ENCODE assay signal across 1 cellular context in the genomic region with DNA sequence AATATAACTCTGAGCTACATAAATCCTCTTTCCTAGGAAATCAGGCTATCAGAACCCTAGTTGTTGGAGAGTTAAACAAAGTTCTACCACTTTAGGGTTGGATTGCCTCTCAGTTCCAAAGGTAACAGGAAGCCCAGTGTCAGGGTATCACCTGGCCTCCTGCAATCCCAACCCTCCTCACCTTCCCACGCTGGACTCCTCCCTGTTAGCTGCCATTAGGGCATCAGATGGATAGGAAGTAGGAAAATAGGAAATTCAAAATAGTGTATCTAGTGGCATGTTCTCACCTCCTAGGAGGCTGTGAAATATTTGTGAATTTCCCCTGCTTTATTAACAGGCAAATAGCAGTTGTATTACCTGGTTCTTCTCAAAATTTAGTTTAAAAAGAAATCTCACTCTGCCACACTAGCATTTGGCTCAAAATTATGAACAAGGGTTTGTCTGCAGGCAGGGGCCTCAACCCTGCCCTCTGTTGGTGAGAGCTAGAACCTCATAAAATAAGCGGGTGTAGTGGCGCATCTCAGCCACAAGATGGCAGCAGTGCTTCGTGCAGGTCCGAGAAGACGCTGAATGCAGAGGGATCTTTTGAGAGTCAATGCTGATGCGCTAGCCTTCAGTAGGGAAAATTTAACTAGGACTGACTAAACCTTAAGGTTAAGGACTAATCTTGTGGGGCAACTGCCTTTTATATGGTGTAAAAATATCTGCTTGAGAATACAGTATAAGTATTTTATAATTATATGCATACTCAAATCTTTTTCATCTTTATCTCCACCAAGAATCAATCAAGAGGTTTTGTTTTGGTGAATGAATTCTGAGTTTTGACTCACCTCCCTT.
TF ChIP-seq lines count a peak whose summit lies in the region.

No MANE protein-coding gene starts in this region.

TF ChIP-seq in K562, 482 proteins besides CTCF, POLR2A, EP300 and RAD21 (continued from another document and continues in another):
- TF ChIP-seq, protein P1, sequence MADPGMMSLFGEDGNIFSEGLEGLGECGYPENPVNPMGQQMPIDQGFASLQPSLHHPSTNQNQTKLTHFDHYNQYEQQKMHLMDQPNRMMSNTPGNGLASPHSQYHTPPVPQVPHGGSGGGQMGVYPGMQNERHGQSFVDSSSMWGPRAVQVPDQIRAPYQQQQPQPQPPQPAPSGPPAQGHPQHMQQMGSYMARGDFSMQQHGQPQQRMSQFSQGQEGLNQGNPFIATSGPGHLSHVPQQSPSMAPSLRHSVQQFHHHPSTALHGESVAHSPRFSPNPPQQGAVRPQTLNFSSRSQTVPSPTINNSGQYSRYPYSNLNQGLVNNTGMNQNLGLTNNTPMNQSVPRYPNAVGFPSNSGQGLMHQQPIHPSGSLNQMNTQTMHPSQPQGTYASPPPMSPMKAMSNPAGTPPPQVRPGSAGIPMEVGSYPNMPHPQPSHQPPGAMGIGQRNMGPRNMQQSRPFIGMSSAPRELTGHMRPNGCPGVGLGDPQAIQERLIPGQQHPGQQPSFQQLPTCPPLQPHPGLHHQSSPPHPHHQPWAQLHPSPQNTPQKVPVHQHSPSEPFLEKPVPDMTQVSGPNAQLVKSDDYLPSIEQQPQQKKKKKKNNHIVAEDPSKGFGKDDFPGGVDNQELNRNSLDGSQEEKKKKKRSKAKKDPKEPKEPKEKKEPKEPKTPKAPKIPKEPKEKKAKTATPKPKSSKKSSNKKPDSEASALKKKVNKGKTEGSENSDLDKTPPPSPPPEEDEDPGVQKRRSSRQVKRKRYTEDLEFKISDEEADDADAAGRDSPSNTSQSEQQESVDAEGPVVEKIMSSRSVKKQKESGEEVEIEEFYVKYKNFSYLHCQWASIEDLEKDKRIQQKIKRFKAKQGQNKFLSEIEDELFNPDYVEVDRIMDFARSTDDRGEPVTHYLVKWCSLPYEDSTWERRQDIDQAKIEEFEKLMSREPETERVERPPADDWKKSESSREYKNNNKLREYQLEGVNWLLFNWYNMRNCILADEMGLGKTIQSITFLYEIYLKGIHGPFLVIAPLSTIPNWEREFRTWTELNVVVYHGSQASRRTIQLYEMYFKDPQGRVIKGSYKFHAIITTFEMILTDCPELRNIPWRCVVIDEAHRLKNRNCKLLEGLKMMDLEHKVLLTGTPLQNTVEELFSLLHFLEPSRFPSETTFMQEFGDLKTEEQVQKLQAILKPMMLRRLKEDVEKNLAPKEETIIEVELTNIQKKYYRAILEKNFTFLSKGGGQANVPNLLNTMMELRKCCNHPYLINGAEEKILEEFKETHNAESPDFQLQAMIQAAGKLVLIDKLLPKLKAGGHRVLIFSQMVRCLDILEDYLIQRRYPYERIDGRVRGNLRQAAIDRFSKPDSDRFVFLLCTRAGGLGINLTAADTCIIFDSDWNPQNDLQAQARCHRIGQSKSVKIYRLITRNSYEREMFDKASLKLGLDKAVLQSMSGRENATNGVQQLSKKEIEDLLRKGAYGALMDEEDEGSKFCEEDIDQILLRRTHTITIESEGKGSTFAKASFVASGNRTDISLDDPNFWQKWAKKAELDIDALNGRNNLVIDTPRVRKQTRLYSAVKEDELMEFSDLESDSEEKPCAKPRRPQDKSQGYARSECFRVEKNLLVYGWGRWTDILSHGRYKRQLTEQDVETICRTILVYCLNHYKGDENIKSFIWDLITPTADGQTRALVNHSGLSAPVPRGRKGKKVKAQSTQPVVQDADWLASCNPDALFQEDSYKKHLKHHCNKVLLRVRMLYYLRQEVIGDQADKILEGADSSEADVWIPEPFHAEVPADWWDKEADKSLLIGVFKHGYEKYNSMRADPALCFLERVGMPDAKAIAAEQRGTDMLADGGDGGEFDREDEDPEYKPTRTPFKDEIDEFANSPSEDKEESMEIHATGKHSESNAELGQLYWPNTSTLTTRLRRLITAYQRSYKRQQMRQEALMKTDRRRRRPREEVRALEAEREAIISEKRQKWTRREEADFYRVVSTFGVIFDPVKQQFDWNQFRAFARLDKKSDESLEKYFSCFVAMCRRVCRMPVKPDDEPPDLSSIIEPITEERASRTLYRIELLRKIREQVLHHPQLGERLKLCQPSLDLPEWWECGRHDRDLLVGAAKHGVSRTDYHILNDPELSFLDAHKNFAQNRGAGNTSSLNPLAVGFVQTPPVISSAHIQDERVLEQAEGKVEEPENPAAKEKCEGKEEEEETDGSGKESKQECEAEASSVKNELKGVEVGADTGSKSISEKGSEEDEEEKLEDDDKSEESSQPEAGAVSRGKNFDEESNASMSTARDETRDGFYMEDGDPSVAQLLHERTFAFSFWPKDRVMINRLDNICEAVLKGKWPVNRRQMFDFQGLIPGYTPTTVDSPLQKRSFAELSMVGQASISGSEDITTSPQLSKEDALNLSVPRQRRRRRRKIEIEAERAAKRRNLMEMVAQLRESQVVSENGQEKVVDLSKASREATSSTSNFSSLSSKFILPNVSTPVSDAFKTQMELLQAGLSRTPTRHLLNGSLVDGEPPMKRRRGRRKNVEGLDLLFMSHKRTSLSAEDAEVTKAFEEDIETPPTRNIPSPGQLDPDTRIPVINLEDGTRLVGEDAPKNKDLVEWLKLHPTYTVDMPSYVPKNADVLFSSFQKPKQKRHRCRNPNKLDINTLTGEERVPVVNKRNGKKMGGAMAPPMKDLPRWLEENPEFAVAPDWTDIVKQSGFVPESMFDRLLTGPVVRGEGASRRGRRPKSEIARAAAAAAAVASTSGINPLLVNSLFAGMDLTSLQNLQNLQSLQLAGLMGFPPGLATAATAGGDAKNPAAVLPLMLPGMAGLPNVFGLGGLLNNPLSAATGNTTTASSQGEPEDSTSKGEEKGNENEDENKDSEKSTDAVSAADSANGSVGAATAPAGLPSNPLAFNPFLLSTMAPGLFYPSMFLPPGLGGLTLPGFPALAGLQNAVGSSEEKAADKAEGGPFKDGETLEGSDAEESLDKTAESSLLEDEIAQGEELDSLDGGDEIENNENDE (IDR thresholded peaks at IDR 0.05; ENCODE audit: low read depth, low read length) = no peak
- TF ChIP-seq POLR2B (IDR thresholded peaks at IDR 0.05; ENCODE audit: low read depth, partially characterized antibody) (no peak), NRF1 (conservative IDR thresholded peaks at IDR 0.05 in 1 of 2, IDR thresholded peaks at IDR 0.05 in 1 of 2) (no peak), CHCHD3 (CRISPR knock-in tag; IDR thresholded peaks at IDR 0.05) (no peak), ATF7 (IDR thresholded peaks at IDR 0.05) (peak; percentile 58; the same call in 1 of the 2 replicates), NONO (IDR thresholded peaks at IDR 0.05; ENCODE audit: low read depth in 2 of 2, low read length in 1 of 2) (no peak; a peak in 1 of 4 replicates), ARID1B (IDR thresholded peaks at IDR 0.05) (no peak), HDGF (IDR thresholded peaks at IDR 0.05) (no peak), ZNF3 (CRISPR knock-in tag; IDR thresholded peaks at IDR 0.05) (no peak), ZNF384 (IDR thresholded peaks at IDR 0.05; ENCODE audit: low read depth, low read length) (no peak), FOXJ3 (CRISPR knock-in tag; IDR thresholded peaks at IDR 0.05) (no peak), NFIX (CRISPR knock-in tag; IDR thresholded peaks at IDR 0.05; ENCODE audit: low read depth) (no peak), U2AF1 (optimal IDR thresholded peaks at IDR 0.05; ENCODE audit: low read depth, low read length) (no peak), ZNF764 (CRISPR knock-in tag; IDR thresholded peaks at IDR 0.05; ENCODE audit: low read depth) (no peak), ZNF124 (CRISPR knock-in tag; IDR thresholded peaks at IDR 0.05) (no peak), ZSCAN29 (IDR thresholded peaks at IDR 0.05) (no peak), CSDE1 (IDR thresholded peaks at IDR 0.05) (no peak), ZNF212 (CRISPR knock-in tag; IDR thresholded peaks at IDR 0.05) (0 out of 2 replicates have a peak, but pooled peaks have one; percentile 32), ZNF57 (CRISPR knock-in tag; IDR thresholded peaks at IDR 0.05) (no peak), RBM22 (IDR thresholded peaks at IDR 0.05; ENCODE audit: low read depth, low read length, poor library complexity, severe bottlenecking) (no peak), STAG1 (CRISPR knock-in tag; IDR thresholded peaks at IDR 0.05; ENCODE audit: borderline replicate concordance) (peak; percentile 92), BCL6 (CRISPR knock-in tag; IDR thresholded peaks at IDR 0.05) (no peak), MYNN (IDR thresholded peaks at IDR 0.05) (peak; percentile 52; the same call in 1 of the 2 replicates), MYNN (CRISPR knock-in tag; IDR thresholded peaks at IDR 0.05) (no peak)
- TF ChIP-seq, protein P2, sequence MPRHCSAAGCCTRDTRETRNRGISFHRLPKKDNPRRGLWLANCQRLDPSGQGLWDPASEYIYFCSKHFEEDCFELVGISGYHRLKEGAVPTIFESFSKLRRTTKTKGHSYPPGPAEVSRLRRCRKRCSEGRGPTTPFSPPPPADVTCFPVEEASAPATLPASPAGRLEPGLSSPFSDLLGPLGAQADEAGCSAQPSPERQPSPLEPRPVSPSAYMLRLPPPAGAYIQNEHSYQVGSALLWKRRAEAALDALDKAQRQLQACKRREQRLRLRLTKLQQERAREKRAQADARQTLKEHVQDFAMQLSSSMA (CRISPR knock-in tag; IDR thresholded peaks at IDR 0.05) = no peak
- TF ChIP-seq, protein P3, sequence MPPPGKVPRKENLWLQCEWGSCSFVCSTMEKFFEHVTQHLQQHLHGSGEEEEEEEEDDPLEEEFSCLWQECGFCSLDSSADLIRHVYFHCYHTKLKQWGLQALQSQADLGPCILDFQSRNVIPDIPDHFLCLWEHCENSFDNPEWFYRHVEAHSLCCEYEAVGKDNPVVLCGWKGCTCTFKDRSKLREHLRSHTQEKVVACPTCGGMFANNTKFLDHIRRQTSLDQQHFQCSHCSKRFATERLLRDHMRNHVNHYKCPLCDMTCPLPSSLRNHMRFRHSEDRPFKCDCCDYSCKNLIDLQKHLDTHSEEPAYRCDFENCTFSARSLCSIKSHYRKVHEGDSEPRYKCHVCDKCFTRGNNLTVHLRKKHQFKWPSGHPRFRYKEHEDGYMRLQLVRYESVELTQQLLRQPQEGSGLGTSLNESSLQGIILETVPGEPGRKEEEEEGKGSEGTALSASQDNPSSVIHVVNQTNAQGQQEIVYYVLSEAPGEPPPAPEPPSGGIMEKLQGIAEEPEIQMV (tag; conservative IDR thresholded peaks at IDR 0.05; ENCODE audit: low read depth) = no peak
- TF ChIP-seq, protein P4, sequence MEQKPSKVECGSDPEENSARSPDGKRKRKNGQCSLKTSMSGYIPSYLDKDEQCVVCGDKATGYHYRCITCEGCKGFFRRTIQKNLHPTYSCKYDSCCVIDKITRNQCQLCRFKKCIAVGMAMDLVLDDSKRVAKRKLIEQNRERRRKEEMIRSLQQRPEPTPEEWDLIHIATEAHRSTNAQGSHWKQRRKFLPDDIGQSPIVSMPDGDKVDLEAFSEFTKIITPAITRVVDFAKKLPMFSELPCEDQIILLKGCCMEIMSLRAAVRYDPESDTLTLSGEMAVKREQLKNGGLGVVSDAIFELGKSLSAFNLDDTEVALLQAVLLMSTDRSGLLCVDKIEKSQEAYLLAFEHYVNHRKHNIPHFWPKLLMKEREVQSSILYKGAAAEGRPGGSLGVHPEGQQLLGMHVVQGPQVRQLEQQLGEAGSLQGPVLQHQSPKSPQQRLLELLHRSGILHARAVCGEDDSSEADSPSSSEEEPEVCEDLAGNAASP (IDR thresholded peaks at IDR 0.05) = no peak
- TF ChIP-seq, protein P5, sequence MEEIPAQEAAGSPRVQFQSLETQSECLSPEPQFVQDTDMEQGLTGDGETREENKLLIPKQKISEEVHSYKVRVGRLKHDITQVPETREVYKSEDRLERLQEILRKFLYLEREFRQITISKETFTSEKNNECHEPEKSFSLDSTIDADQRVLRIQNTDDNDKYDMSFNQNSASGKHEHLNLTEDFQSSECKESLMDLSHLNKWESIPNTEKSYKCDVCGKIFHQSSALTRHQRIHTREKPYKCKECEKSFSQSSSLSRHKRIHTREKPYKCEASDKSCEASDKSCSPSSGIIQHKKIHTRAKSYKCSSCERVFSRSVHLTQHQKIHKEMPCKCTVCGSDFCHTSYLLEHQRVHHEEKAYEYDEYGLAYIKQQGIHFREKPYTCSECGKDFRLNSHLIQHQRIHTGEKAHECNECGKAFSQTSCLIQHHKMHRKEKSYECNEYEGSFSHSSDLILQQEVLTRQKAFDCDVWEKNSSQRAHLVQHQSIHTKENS (CRISPR knock-in tag; IDR thresholded peaks at IDR 0.05) = no peak
- TF ChIP-seq, protein P6, sequence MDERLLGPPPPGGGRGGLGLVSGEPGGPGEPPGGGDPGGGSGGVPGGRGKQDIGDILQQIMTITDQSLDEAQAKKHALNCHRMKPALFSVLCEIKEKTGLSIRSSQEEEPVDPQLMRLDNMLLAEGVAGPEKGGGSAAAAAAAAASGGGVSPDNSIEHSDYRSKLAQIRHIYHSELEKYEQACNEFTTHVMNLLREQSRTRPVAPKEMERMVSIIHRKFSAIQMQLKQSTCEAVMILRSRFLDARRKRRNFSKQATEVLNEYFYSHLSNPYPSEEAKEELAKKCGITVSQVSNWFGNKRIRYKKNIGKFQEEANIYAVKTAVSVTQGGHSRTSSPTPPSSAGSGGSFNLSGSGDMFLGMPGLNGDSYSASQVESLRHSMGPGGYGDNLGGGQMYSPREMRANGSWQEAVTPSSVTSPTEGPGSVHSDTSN (CRISPR knock-in tag; IDR thresholded peaks at IDR 0.05; ENCODE audit: low read depth) = no peak
- TF ChIP-seq, protein P6 (tag; conservative IDR thresholded peaks at IDR 0.05; ENCODE audit: low read depth) = 0 out of 2 replicates have a peak, but pooled peaks have one; percentile 4
- TF ChIP-seq, protein P7, sequence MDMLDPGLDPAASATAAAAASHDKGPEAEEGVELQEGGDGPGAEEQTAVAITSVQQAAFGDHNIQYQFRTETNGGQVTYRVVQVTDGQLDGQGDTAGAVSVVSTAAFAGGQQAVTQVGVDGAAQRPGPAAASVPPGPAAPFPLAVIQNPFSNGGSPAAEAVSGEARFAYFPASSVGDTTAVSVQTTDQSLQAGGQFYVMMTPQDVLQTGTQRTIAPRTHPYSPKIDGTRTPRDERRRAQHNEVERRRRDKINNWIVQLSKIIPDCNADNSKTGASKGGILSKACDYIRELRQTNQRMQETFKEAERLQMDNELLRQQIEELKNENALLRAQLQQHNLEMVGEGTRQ (CRISPR knock-in tag; IDR thresholded peaks at IDR 0.05) = no peak
- TF ChIP-seq, protein P8, sequence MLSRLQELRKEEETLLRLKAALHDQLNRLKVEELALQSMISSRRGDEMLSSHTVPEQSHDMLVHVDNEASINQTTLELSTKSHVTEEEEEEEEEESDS (CRISPR knock-in tag; IDR thresholded peaks at IDR 0.05) = no peak
